13 cellular contexts compared by ENCODE assay signal in genomic region chr7:25805027-25805687, GRCh38.
DNase-seq lines count a peak whose midpoint lies in the region; FAIRE-seq and TF ChIP-seq lines count a peak whose summit lies in the region.
"Had no signal": no experiment of that assay in that cellular context is flagged by ENCODE, and none has a peak within 500 bp of the region (broad histone marks: within the 10 kb centered on the region; RNA-seq: fewer than 3 reads in every experiment).

No MANE protein-coding gene starts in this region.

- H3K4me3 ChIP-seq in BE2C (ENCODE audit: low read depth, low read length) (no peak overlapping the region), bronchial epithelial cell (ENCODE audit: low read depth, low read length) (no peak overlapping the region), osteoblast (ENCODE audit: insufficient read depth, low read length) (no peak overlapping the region)

- peak; percentile 11 for DNase-seq in BE2C
- peak; percentile 85 for DNase-seq in NCI-H1105 (lab: John Stamatoyannopoulos, UW)
- peak; percentile 48 for DNase-seq in bronchial epithelial cell (ENCODE audit: low read depth)
- DNase-seq in osteoblast (ENCODE audit: insufficient read length, low spot score, missing footprints) = no peak
- no peak for DNase-seq in NCI-H2227 (lab: John Stamatoyannopoulos, UW; ENCODE audit: unreplicated experiment)
- no peak for DNase-seq in activated T-helper 2 cell treated with anti-CD3 and anti-CD28 coated beads, Interferon-gamma antibody, Interleukin-2, Interleukin-4, amounts not matched to agents 10 μg/mL and 5 μg/mL and 100 μg/mL, durations not matched to agents 14 hours and 24 hours and 36 hours (ENCODE audit: low spot score)
- DNase-seq in activated T-cell treated with anti-CD3 and anti-CD28 coated beads, Interleukin-2, amount 50 U/mL, for 1 hour = no peak
- no peak for DNase-seq in HuH-7 (ENCODE audit: low spot score)
- DNase-seq: natural killer cell; stimulated activated CD4-positive, alpha-beta T cell treated with anti-CD3 and anti-CD28 coated beads, Interleukin-1b, Interleukin-23, amount 100 ng/mL, for 48 hours; T-helper 17 cell had no signal

- peaks cover 8% of the 10 kb centered on the region for H3K27me3 Mint-ChIP-seq in activated T-helper 2 cell treated with anti-CD3 and anti-CD28 coated beads, Interferon-gamma antibody, Interleukin-2, Interleukin-4, amounts not matched to agents 10 μg/mL and 5 μg/mL and 100 μg/mL, durations not matched to agents 14 hours and 24 hours and 36 hours (ENCODE audit: low read depth)

- no peaks in the 10 kb centered on the region for H4K20me1 ChIP-seq in osteoblast (ENCODE audit: insufficient read depth, low read length)

- H2AFZ ChIP-seq in osteoblast (ENCODE audit: low read length) = no peak overlapping the region

- H3K4me1 Mint-ChIP-seq in activated T-helper 2 cell treated with anti-CD3 and anti-CD28 coated beads, Interferon-gamma antibody, Interleukin-2, Interleukin-4, amounts not matched to agents 10 μg/mL and 5 μg/mL and 100 μg/mL, durations not matched to agents 14 hours and 24 hours and 36 hours (ENCODE audit: low read depth) = peaks cover 1% of the 10 kb centered on the region
- H3K4me1 Mint-ChIP-seq: natural killer cell, T-helper 17 cell had no signal

- H3K9me3 ChIP-seq in BE2C (no peaks in the 10 kb centered on the region), osteoblast (ENCODE audit: low read depth, low read length) (no peaks in the 10 kb centered on the region)

- no peak overlapping the region for H3K27ac Mint-ChIP-seq in activated T-helper 2 cell treated with anti-CD3 and anti-CD28 coated beads, Interferon-gamma antibody, Interleukin-2, Interleukin-4, amounts not matched to agents 10 μg/mL and 5 μg/mL and 100 μg/mL, durations not matched to agents 14 hours and 24 hours and 36 hours
- H3K27ac Mint-ChIP-seq: natural killer cell, T-helper 17 cell had no signal

- H3K36me3 Mint-ChIP-seq in activated T-helper 2 cell treated with anti-CD3 and anti-CD28 coated beads, Interferon-gamma antibody, Interleukin-2, Interleukin-4, amounts not matched to agents 10 μg/mL and 5 μg/mL and 100 μg/mL, durations not matched to agents 14 hours and 24 hours and 36 hours (ENCODE audit: low read depth) = no peaks in the 10 kb centered on the region
- H3K36me3 Mint-ChIP-seq: natural killer cell had no signal

- intact Hi-C loops in activated T-helper 2 cell treated with anti-CD3 and anti-CD28 coated beads, Interferon-gamma antibody, Interleukin-2, Interleukin-4, amounts not matched to agents 10 μg/mL and 5 μg/mL and 100 μg/mL, durations not matched to agents 14 hours and 24 hours and 36 hours (cut with micrococcal nuclease) = no loop called here

- no peak for TF ChIP-seq CTCF in BE2C (IDR thresholded peaks at IDR 0.05; ENCODE audit: low read depth, low read length)
- no peak for TF ChIP-seq CTCF in bronchial epithelial cell (IDR thresholded peaks at IDR 0.05; ENCODE audit: insufficient read depth, low read length, severe bottlenecking)
- TF ChIP-seq CTCF in osteoblast (IDR thresholded peaks at IDR 0.05; ENCODE audit: extremely low read depth, low read depth, low read length) = no peak

- no peaks in the 10 kb centered on the region for H3K36me3 ChIP-seq in BE2C
- no peaks in the 10 kb centered on the region for H3K36me3 ChIP-seq in bronchial epithelial cell (ENCODE audit: control insufficient read depth, insufficient read depth, low read length)
- H3K36me3 ChIP-seq in osteoblast (ENCODE audit: insufficient read depth, low read length) = no peaks in the 10 kb centered on the region

- no peak overlapping the region for H3K4me3 Mint-ChIP-seq in activated T-helper 2 cell treated with anti-CD3 and anti-CD28 coated beads, Interferon-gamma antibody, Interleukin-2, Interleukin-4, amounts not matched to agents 10 μg/mL and 5 μg/mL and 100 μg/mL, durations not matched to agents 14 hours and 24 hours and 36 hours (ENCODE audit: low read depth)
- H3K4me3 Mint-ChIP-seq: natural killer cell, T-helper 17 cell had no signal

- H3K9me3 Mint-ChIP-seq in activated T-helper 2 cell treated with anti-CD3 and anti-CD28 coated beads, Interferon-gamma antibody, Interleukin-2, Interleukin-4, amounts not matched to agents 10 μg/mL and 5 μg/mL and 100 μg/mL, durations not matched to agents 14 hours and 24 hours and 36 hours = no peaks in the 10 kb centered on the region
- H3K9me3 Mint-ChIP-seq: natural killer cell had no signal

- no peak for FAIRE-seq in bronchial epithelial cell (lab: Jason Lieb, UNC)
- FAIRE-seq: GM12891, islet of Langerhans had no signal

- no peaks in the 10 kb centered on the region for H3K79me2 ChIP-seq in osteoblast (ENCODE audit: insufficient read depth, low read length)

- H3K27me3 ChIP-seq in BE2C (no peaks in the 10 kb centered on the region), bronchial epithelial cell (ENCODE audit: control insufficient read depth, insufficient read depth, low read length) (no peaks in the 10 kb centered on the region), osteoblast (ENCODE audit: insufficient read depth, low read length) (no peaks in the 10 kb centered on the region)

- H3K27ac ChIP-seq in osteoblast (ENCODE audit: low read depth, low read length) = no peak overlapping the region

- H3K4me1 ChIP-seq in BE2C (peaks cover 4% of the 10 kb centered on the region), osteoblast (ENCODE audit: insufficient read depth, low read length) (no peaks in the 10 kb centered on the region)

- peak overlapping the region; percentile 26 for H3K4me2 ChIP-seq in osteoblast (ENCODE audit: insufficient read depth, low read length)

Comparison
In these comparisons a context has a peak if more than half of its experiments do, and no peak if none do; other contexts are left out.
1. DNase-seq: peak in BE2C (single experiment), NCI-H1105 (single experiment) and bronchial epithelial cell (single experiment); none in osteoblast (single experiment), NCI-H2227 (single experiment), activated T-helper 2 cell treated with anti-CD3 and anti-CD28 coated beads, Interferon-gamma antibody, Interleukin-2, Interleukin-4, amounts not matched to agents 10 μg/mL and 5 μg/mL and 100 μg/mL, durations not matched to agents 14 hours and 24 hours and 36 hours (single experiment), activated T-cell treated with anti-CD3 and anti-CD28 coated beads, Interleukin-2, amount 50 U/mL, for 1 hour (single experiment) and HuH-7 (single experiment).